Comparison of ENCODE assay signal across 1 cellular context in the genomic region with DNA sequence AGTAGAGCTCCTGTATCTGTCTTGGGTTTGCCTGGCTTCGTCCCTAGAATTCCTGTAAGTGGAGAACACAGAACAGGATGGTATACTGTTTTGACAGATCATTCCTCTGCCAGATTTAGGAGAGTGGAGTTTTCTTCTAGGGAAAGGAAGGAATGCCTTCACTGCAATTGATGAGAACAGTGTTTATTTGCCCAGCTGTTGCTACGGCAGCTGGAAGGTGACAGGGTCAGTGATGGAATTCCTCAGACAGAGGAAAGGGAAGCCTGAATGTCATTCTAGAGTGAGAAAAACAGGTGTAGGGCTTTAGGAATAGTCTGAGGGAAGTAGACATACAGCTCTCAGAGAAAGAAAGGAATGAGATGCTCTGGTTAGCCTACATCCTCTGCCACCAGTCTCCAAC.
TF ChIP-seq lines count a peak whose summit lies in the region.

No MANE protein-coding gene starts in this region.

TF ChIP-seq in HepG2, 621 proteins besides CTCF, POLR2A, EP300 and RAD21:
- TF ChIP-seq ZFY (CRISPR knock-in tag; IDR thresholded peaks at IDR 0.05): no peak
- peak; percentile 34; the same call in 1 of the 2 replicates for TF ChIP-seq RFX1 (IDR thresholded peaks at IDR 0.05)
- no peak for TF ChIP-seq HNRNPUL1 (IDR thresholded peaks at IDR 0.05; ENCODE audit: low read depth, low read length)
- TF ChIP-seq, protein P1, sequence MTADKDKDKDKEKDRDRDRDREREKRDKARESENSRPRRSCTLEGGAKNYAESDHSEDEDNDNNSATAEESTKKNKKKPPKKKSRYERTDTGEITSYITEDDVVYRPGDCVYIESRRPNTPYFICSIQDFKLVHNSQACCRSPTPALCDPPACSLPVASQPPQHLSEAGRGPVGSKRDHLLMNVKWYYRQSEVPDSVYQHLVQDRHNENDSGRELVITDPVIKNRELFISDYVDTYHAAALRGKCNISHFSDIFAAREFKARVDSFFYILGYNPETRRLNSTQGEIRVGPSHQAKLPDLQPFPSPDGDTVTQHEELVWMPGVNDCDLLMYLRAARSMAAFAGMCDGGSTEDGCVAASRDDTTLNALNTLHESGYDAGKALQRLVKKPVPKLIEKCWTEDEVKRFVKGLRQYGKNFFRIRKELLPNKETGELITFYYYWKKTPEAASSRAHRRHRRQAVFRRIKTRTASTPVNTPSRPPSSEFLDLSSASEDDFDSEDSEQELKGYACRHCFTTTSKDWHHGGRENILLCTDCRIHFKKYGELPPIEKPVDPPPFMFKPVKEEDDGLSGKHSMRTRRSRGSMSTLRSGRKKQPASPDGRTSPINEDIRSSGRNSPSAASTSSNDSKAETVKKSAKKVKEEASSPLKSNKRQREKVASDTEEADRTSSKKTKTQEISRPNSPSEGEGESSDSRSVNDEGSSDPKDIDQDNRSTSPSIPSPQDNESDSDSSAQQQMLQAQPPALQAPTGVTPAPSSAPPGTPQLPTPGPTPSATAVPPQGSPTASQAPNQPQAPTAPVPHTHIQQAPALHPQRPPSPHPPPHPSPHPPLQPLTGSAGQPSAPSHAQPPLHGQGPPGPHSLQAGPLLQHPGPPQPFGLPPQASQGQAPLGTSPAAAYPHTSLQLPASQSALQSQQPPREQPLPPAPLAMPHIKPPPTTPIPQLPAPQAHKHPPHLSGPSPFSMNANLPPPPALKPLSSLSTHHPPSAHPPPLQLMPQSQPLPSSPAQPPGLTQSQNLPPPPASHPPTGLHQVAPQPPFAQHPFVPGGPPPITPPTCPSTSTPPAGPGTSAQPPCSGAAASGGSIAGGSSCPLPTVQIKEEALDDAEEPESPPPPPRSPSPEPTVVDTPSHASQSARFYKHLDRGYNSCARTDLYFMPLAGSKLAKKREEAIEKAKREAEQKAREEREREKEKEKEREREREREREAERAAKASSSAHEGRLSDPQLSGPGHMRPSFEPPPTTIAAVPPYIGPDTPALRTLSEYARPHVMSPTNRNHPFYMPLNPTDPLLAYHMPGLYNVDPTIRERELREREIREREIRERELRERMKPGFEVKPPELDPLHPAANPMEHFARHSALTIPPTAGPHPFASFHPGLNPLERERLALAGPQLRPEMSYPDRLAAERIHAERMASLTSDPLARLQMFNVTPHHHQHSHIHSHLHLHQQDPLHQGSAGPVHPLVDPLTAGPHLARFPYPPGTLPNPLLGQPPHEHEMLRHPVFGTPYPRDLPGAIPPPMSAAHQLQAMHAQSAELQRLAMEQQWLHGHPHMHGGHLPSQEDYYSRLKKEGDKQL (CRISPR knock-in tag; IDR thresholded peaks at IDR 0.05; ENCODE audit: low read depth): no peak
- TF ChIP-seq KDM2A (CRISPR knock-in tag; IDR thresholded peaks at IDR 0.05; ENCODE audit: borderline replicate concordance, low read depth): no peak
- TF ChIP-seq, protein P2, sequence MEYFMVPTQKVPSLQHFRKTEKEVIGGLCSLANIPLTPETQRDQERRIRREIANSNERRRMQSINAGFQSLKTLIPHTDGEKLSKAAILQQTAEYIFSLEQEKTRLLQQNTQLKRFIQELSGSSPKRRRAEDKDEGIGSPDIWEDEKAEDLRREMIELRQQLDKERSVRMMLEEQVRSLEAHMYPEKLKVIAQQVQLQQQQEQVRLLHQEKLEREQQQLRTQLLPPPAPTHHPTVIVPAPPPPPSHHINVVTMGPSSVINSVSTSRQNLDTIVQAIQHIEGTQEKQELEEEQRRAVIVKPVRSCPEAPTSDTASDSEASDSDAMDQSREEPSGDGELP (IDR thresholded peaks at IDR 0.05; ENCODE audit: borderline replicate concordance, low read depth): peak; percentile 53; the same call in 1 of the 2 replicates
- TF ChIP-seq TEAD2 (CRISPR knock-in tag; IDR thresholded peaks at IDR 0.05): no peak
- TF ChIP-seq ZNF737 (CRISPR knock-in tag; IDR thresholded peaks at IDR 0.05; ENCODE audit: borderline replicate concordance): no peak
- no peak for TF ChIP-seq ZNF614 (CRISPR knock-in tag; IDR thresholded peaks at IDR 0.05; ENCODE audit: borderline replicate concordance)
- TF ChIP-seq, protein P3, sequence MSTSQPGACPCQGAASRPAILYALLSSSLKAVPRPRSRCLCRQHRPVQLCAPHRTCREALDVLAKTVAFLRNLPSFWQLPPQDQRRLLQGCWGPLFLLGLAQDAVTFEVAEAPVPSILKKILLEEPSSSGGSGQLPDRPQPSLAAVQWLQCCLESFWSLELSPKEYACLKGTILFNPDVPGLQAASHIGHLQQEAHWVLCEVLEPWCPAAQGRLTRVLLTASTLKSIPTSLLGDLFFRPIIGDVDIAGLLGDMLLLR (CRISPR knock-in tag; IDR thresholded peaks at IDR 0.05): no peak
- TF ChIP-seq SIX1 (CRISPR knock-in tag; IDR thresholded peaks at IDR 0.05; ENCODE audit: borderline replicate concordance): no peak
TF ChIP-seq in HepG2: peak in this region for 2.
